In the genomic region with DNA sequence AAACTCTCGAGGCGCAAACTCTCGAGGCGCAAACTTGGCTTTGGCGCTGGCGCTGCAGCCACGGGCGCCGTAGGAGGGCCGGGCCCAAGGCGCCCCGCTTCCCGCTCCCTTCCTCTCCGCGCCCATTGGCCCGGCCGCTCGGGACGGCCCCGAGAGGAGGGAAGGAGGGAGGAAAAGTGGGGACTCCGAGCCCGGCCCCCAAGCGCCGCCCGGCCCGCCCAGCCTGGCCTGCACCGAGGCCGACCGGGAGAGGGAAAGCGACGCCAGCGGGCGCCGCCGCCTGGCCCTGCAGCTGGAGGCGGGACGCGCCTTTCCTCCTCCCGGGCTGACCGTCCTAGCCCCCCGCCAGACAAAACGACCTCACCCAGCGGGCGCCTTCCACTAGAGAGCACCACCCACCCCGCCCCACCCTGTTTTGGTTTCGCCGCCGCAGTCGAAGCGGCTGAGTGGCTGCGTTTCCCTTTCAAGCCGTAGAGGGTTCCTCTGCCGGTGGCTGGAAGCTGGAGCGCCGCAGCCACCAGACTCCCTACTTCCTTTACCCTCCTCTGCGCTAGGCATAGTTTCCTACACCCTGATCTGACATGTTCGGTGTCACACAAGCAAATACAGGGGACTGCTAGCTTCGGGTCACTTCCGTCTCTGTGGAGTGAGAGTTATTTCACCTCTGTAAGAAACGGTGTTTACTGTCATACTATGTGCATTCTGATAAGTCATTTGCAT, we compare ENCODE assay signal across 8 cellular contexts. TPM values are rescaled to one million over a fixed set of nuclear protein-coding genes. Genes with fewer than 3 reads are reported as not detected.
DNase-seq lines count a peak whose midpoint lies in the region; ATAC-seq and TF ChIP-seq lines count a peak whose summit lies in the region.

A gene with protein sequence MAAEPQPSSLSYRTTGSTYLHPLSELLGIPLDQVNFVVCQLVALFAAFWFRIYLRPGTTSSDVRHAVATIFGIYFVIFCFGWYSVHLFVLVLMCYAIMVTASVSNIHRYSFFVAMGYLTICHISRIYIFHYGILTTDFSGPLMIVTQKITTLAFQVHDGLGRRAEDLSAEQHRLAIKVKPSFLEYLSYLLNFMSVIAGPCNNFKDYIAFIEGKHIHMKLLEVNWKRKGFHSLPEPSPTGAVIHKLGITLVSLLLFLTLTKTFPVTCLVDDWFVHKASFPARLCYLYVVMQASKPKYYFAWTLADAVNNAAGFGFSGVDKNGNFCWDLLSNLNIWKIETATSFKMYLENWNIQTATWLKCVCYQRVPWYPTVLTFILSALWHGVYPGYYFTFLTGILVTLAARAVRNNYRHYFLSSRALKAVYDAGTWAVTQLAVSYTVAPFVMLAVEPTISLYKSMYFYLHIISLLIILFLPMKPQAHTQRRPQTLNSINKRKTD (minus strand): TSS at position 78 of the 720 bp plus-strand sequence. CDS start 235 bp downstream, outside the sequence.

- peak; percentile 81 for ATAC-seq in GM19467 (IDR thresholded peaks at IDR 0.05; ENCODE audit: unreplicated experiment)

- no peak for TF ChIP-seq CTCF in HL-60 (IDR thresholded peaks at IDR 0.05; ENCODE audit: insufficient read depth, low read length)
- no peak for TF ChIP-seq CTCF in epithelial cell of esophagus (IDR thresholded peaks at IDR 0.05; ENCODE audit: insufficient read depth, low read depth, low read length, missing control alignments)

- peak; percentile 64 for DNase-seq in COLO829 (ENCODE audit: low spot score)
- DNase-seq in HL-60 (ENCODE audit: low read depth in 1 of 2, low spot score in 1 of 2), result peak; percentile 61 to 89
- DNase-seq in NOMO-1 (lab: John Stamatoyannopoulos, UW; ENCODE audit: unreplicated experiment in 2 of 2), result peak; percentile 91 to 92
- DNase-seq in activated CD8-positive, alpha-beta memory T cell treated with anti-CD3 and anti-CD28 coated beads, Interleukin-2, amount 50 U/mL, for 48 hours, result peak; percentile 82
- DNase-seq in epithelial cell of esophagus (ENCODE audit: low read depth), result peak; percentile 92
- DNase-seq in mucosa of gallbladder (ENCODE audit: low spot score), result peak; percentile 92
- DNase-seq in stimulated activated CD8-positive, alpha-beta memory T cell treated with anti-CD3 and anti-CD28 coated beads, Interleukin-4, amount 100 ng/mL, for 4 hours (ENCODE audit: low read depth in 2 of 2, low spot score in 1 of 2), result peak; percentile 1 to 9

- H3K4me3 ChIP-seq in HL-60 (replicated peaks; ENCODE audit: insufficient read depth, low read length) (peak within 1 kb of the TSS; percentile 77), epithelial cell of esophagus (ENCODE audit: low read length) (peak within 1 kb of the TSS; percentile 62)

- no peaks in the 10 kb centered on the region for H3K27me3 ChIP-seq in HL-60 (ENCODE audit: insufficient read depth, poor library complexity, severe bottlenecking)

- peak within 1 kb of the TSS; percentile 80 for H3K27ac ChIP-seq in HL-60 (replicated peaks)

RNA-seq across cellular contexts. Expression of the gene that starts here (rescaled TPM):
- total RNA-seq in mucosa of gallbladder, result 44.2 TPM

Comparison
In these comparisons a context has a peak if more than half of its experiments do, and no peak if none do; other contexts are left out.
1. Peak in every context shown above with its lines: DNase-seq, ATAC-seq, H3K4me3 ChIP-seq and H3K27ac ChIP-seq.
2. DNase-seq: peak in every context shown above with its lines; median percentile 92 in epithelial cell of esophagus; 92 in mucosa of gallbladder; 92 in NOMO-1; 82 in activated CD8-positive, alpha-beta memory T cell treated with anti-CD3 and anti-CD28 coated beads, Interleukin-2, amount 50 U/mL, for 48 hours; 75 in HL-60; 64 in COLO829; 5 in stimulated activated CD8-positive, alpha-beta memory T cell treated with anti-CD3 and anti-CD28 coated beads, Interleukin-4, amount 100 ng/mL, for 4 hours.